ENCODE assay signal across 7 cellular contexts in genomic region chr12:104138747-104139186, GRCh38. TPM values are rescaled to one million over a fixed set of nuclear protein-coding genes. Genes with fewer than 3 reads are reported as not detected.
DNase-seq lines count a peak whose midpoint lies in the region; ATAC-seq and TF ChIP-seq lines count a peak whose summit lies in the region.

No MANE protein-coding gene starts in this region.

- H3K9ac ChIP-seq in skeletal muscle satellite cell (ENCODE audit: low read depth, low read length): peak overlapping the region; percentile 79

- H3K4me1 Mint-ChIP-seq in activated CD4-positive, alpha-beta memory T cell treated with anti-CD3 and anti-CD28 coated beads for 36 hours (ENCODE audit: low read depth): peaks cover 13% of the 10 kb centered on the region

- H3K4me1 ChIP-seq in left ventricle myocardium inferior (peaks cover 46% of the 10 kb centered on the region), skeletal muscle satellite cell (ENCODE audit: control insufficient read depth, insufficient read depth, low read length) (peaks cover 28% of the 10 kb centered on the region)

- no peaks in the 10 kb centered on the region for H3K36me3 Mint-ChIP-seq in activated CD4-positive, alpha-beta memory T cell treated with anti-CD3 and anti-CD28 coated beads for 36 hours

- POLR2A ChIA-PET in activated CD4-positive, alpha-beta memory T cell treated with anti-CD3 and anti-CD28 coated beads for 36 hours (lab: Charles Lee): interaction anchor here (1.5 to 2.9 kb wide), 7 partner anchors 75 to 969 kb away, joined by 4 to 21 read pairs (median 11); partner anchors contain the start of genes HCFC2, HSP90B1, TDG and WASHC4

- H3K36me3 ChIP-seq in left ventricle myocardium inferior (peaks cover 8% of the 10 kb centered on the region), skeletal muscle satellite cell (ENCODE audit: insufficient read depth, low read length) (peaks cover 7% of the 10 kb centered on the region)

- H3K9me3 Mint-ChIP-seq in activated CD4-positive, alpha-beta memory T cell treated with anti-CD3 and anti-CD28 coated beads for 36 hours: peaks cover 1% of the 10 kb centered on the region

- no peak overlapping the region for H3K27ac Mint-ChIP-seq in activated CD4-positive, alpha-beta memory T cell treated with anti-CD3 and anti-CD28 coated beads for 36 hours

- H3K27me3 Mint-ChIP-seq in activated CD4-positive, alpha-beta memory T cell treated with anti-CD3 and anti-CD28 coated beads for 36 hours: no peaks in the 10 kb centered on the region

- H3K4me3 Mint-ChIP-seq in activated CD4-positive, alpha-beta memory T cell treated with anti-CD3 and anti-CD28 coated beads for 36 hours: peak overlapping the region; percentile 10

- H3K27ac ChIP-seq in left ventricle myocardium inferior (replicated peaks): peak overlapping the region; percentile 93

- intact Hi-C loops in activated CD4-positive, alpha-beta memory T cell treated with anti-CD3 and anti-CD28 coated beads for 36 hours (cut with micrococcal nuclease): loop anchor here (1.0 to 5.0 kb wide), 5 partner anchors 74 to 969 kb away; partner anchors contain the start of genes EID3, HCFC2, HSP90B1 and TDG
- intact Hi-C loops in left ventricle myocardium inferior (cut with micrococcal nuclease): no loop called here

- no peak for TF ChIP-seq CTCF in HFF-Myc (IDR thresholded peaks at IDR 0.05; ENCODE audit: low read depth, low read length, missing control alignments)
- TF ChIP-seq CTCF in left ventricle myocardium inferior (IDR thresholded peaks at IDR 0.05; ENCODE audit: borderline replicate concordance): no peak

- H3K4me2 ChIP-seq in skeletal muscle satellite cell (ENCODE audit: low read length): peak overlapping the region; percentile 82

- H3K27me3 ChIP-seq in left ventricle myocardium inferior (ENCODE audit: low read depth) (no peaks in the 10 kb centered on the region), skeletal muscle satellite cell (ENCODE audit: control insufficient read depth, insufficient read depth, low read length) (no peaks in the 10 kb centered on the region)

- ATAC-seq in GM19351 (IDR thresholded peaks at IDR 0.05; ENCODE audit: unreplicated experiment) (no peak), GM18870 (IDR thresholded peaks at IDR 0.05; ENCODE audit: unreplicated experiment) (no peak)

- H3K9me3 ChIP-seq in left ventricle myocardium inferior (replicated peaks) (no peaks in the 10 kb centered on the region), skeletal muscle satellite cell (replicated peaks; ENCODE audit: low read length) (no peaks in the 10 kb centered on the region)

- DNase-seq in HFF-Myc (ENCODE audit: extremely low read depth, low read depth) (no peak), left ventricle myocardium inferior (peak; percentile 20), COLO829 (ENCODE audit: low spot score) (no peak)
- no peak for DNase-seq in activated CD4-positive, alpha-beta memory T cell treated with anti-CD3 and anti-CD28 coated beads for 36 hours

- H3K4me3 ChIP-seq in HFF-Myc (replicated peaks; ENCODE audit: low read depth, low read length) (peak overlapping the region; percentile 41), left ventricle myocardium inferior (peak overlapping the region; percentile 65), skeletal muscle satellite cell (ENCODE audit: low read length) (peak overlapping the region; percentile 68)

- CTCF ChIA-PET in activated CD4-positive, alpha-beta memory T cell treated with anti-CD3 and anti-CD28 coated beads for 36 hours (lab: Charles Lee): interaction anchor here (1.8 kb wide), 1 partner anchor 65 kb away, joined by 5 read pairs; no protein-coding TSS in a partner anchor

RNA-seq across cellular contexts. Expression of gene NFYB, which starts 0.8 kb away (rescaled TPM):
- total RNA-seq in activated CD4-positive, alpha-beta memory T cell treated with anti-CD3 and anti-CD28 coated beads for 36 hours: 10 to 100 TPM; 23.6 to 24.5 TPM
- total RNA-seq in left ventricle myocardium inferior: 34.5 TPM
- 7.9 and 9.9 TPM in 2 replicates for total RNA-seq in skeletal muscle satellite cell (2012; rRNA removed)
